ENCODE assay signal across 20 cellular contexts in the genomic region with DNA sequence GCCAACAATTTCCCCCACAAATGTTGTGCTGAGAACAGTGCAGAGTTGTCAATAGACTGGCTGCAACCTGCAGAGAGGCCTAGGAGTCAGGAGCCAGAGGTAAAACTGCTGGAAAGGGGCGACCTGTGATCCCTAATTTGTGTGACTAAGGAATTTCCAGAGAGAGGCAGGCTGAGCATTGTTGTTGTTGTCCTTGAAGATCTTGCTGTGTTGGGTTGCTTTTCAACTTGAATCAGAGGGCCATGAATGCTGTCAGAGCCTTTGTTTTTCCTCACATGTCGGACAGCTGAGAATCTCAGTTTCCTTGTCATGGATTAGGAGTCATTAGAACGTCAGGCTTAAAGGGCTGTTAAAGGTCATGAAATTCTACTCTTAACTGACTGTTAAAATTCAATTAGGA.
"Had no signal": no experiment of that assay in that cellular context is flagged by ENCODE, and none has a peak within 500 bp of the region (broad histone marks: within the 10 kb centered on the region; RNA-seq: fewer than 3 reads in every experiment).

No MANE protein-coding gene starts in this region.

- H3K27me3 Mint-ChIP-seq: activated CD4-positive, alpha-beta T cell treated with anti-CD3 and anti-CD28 coated beads, Interleukin-2, amount 10 ng/mL, durations not matched to agents 24 days and 14 days; activated CD8-positive, alpha-beta memory T cell treated with anti-CD3 and anti-CD28 coated beads, Interleukin-2, amount 10 ng/mL, durations not matched to agents 7 days and 5 days; activated CD8-positive, alpha-beta T cell treated with anti-CD3 and anti-CD28 coated beads for 36 hours had no signal

- H3K36me3 ChIP-seq: heart left ventricle, tibial artery had no signal

- H3K9me3 ChIP-seq: heart left ventricle, tibial artery had no signal

- H3K79me2 ChIP-seq: parathyroid adenoma had no signal

- H3K9ac ChIP-seq: parathyroid adenoma had no signal

- ATAC-seq: activated CD8-positive, alpha-beta memory T cell treated with anti-CD3 and anti-CD28 coated beads, Interleukin-2, amount 10 ng/mL, durations not matched to agents 7 days and 5 days; activated CD8-positive, alpha-beta T cell treated with anti-CD3 and anti-CD28 coated beads for 36 hours; activated naive CD8-positive, alpha-beta T cell treated with anti-CD3 and anti-CD28 coated beads, Interleukin-2, amount 50 U/mL, for 24 hours; heart left ventricle; right cardiac atrium had no signal

- H2AFZ ChIP-seq: parathyroid adenoma had no signal

- H3K4me3 ChIP-seq: coronary artery, heart left ventricle, tibial artery had no signal

- H3K4me1 Mint-ChIP-seq: activated CD8-positive, alpha-beta memory T cell treated with anti-CD3 and anti-CD28 coated beads, Interleukin-2, amount 10 ng/mL, durations not matched to agents 7 days and 5 days; memory B cell had no signal

- H3K27ac ChIP-seq: coronary artery, epithelial cell of prostate, heart left ventricle, parathyroid adenoma, tibial artery had no signal

- H3K27ac Mint-ChIP-seq: activated CD4-positive, alpha-beta T cell treated with anti-CD3 and anti-CD28 coated beads, Interleukin-2, amount 10 ng/mL, durations not matched to agents 24 days and 14 days; activated CD8-positive, alpha-beta memory T cell treated with anti-CD3 and anti-CD28 coated beads, Interleukin-2, amount 10 ng/mL, durations not matched to agents 7 days and 5 days; activated CD8-positive, alpha-beta T cell treated with anti-CD3 and anti-CD28 coated beads for 36 hours; activated naive CD8-positive, alpha-beta T cell treated with anti-CD3 and anti-CD28 coated beads, Interleukin-2, amount 50 U/mL, for 24 hours; memory B cell; stimulated activated naive CD8-positive, alpha-beta T cell treated with anti-CD3 and anti-CD28 coated beads, Interleukin-15, Interleukin-2, amounts not matched to agents 100 ng/mL and 50 ng/mL, for 24 hours had no signal

- DNase-seq: activated CD4-positive, alpha-beta T cell treated with anti-CD3 and anti-CD28 coated beads, Interleukin-2, amount 10 ng/mL, durations not matched to agents 24 days and 14 days; activated CD8-positive, alpha-beta memory T cell treated with anti-CD3 and anti-CD28 coated beads, Interleukin-2, amount 10 ng/mL, durations not matched to agents 7 days and 5 days; activated CD8-positive, alpha-beta T cell treated with anti-CD3 and anti-CD28 coated beads for 36 hours; activated gamma-delta T cell; activated naive CD4-positive, alpha-beta T cell treated with anti-CD3 and anti-CD28 coated beads, Interleukin-2, amount 50 U/mL, for 16 hours; activated naive CD8-positive, alpha-beta T cell treated with anti-CD3 and anti-CD28 coated beads, Interleukin-2, amount 50 U/mL, for 24 hours; activated T-cell treated with anti-CD3 and anti-CD28 coated beads for 4 hours; cerebellar nuclear complex; heart left ventricle; nucleus accumbens; right cardiac atrium; stimulated activated CD4-positive, alpha-beta T cell treated with anti-CD3 and anti-CD28 coated beads, Interleukin-12 subunit alpha, Interleukin-12 subunit beta, amount 100 ng/mL, for 4 hours; substantia nigra; T-helper 1 cell; tibial artery had no signal

- H3K4me3 Mint-ChIP-seq: activated CD4-positive, alpha-beta T cell treated with anti-CD3 and anti-CD28 coated beads, Interleukin-2, amount 10 ng/mL, durations not matched to agents 24 days and 14 days; activated CD8-positive, alpha-beta memory T cell treated with anti-CD3 and anti-CD28 coated beads, Interleukin-2, amount 10 ng/mL, durations not matched to agents 7 days and 5 days; activated CD8-positive, alpha-beta T cell treated with anti-CD3 and anti-CD28 coated beads for 36 hours; activated naive CD8-positive, alpha-beta T cell treated with anti-CD3 and anti-CD28 coated beads, Interleukin-2, amount 50 U/mL, for 24 hours; memory B cell; stimulated activated naive CD8-positive, alpha-beta T cell treated with anti-CD3 and anti-CD28 coated beads, Interleukin-15, Interleukin-2, amounts not matched to agents 100 ng/mL and 50 ng/mL, for 24 hours had no signal

- H3K27me3 ChIP-seq: tibial artery had no signal

- H3K9me3 Mint-ChIP-seq: activated CD4-positive, alpha-beta T cell treated with anti-CD3 and anti-CD28 coated beads, Interleukin-2, amount 10 ng/mL, durations not matched to agents 24 days and 14 days; activated CD8-positive, alpha-beta T cell treated with anti-CD3 and anti-CD28 coated beads for 36 hours; memory B cell had no signal

- H3K36me3 Mint-ChIP-seq: activated CD8-positive, alpha-beta memory T cell treated with anti-CD3 and anti-CD28 coated beads, Interleukin-2, amount 10 ng/mL, durations not matched to agents 7 days and 5 days; memory B cell had no signal

- H3K4me1 ChIP-seq: parathyroid adenoma, tibial artery had no signal
